ENCODE assay signal across 1 cellular context in genomic region chr7:20798081-20798693, GRCh38.
TF ChIP-seq lines count a peak whose summit lies in the region.

No MANE protein-coding gene starts in this region.

TF ChIP-seq in HepG2, 621 proteins besides CTCF, POLR2A, EP300 and RAD21 (continued from another document):
- peak; percentile 78 for TF ChIP-seq HNRNPK (IDR thresholded peaks at IDR 0.05; ENCODE audit: low read depth, low read length, poor library complexity, severe bottlenecking)
